In the genomic region with DNA sequence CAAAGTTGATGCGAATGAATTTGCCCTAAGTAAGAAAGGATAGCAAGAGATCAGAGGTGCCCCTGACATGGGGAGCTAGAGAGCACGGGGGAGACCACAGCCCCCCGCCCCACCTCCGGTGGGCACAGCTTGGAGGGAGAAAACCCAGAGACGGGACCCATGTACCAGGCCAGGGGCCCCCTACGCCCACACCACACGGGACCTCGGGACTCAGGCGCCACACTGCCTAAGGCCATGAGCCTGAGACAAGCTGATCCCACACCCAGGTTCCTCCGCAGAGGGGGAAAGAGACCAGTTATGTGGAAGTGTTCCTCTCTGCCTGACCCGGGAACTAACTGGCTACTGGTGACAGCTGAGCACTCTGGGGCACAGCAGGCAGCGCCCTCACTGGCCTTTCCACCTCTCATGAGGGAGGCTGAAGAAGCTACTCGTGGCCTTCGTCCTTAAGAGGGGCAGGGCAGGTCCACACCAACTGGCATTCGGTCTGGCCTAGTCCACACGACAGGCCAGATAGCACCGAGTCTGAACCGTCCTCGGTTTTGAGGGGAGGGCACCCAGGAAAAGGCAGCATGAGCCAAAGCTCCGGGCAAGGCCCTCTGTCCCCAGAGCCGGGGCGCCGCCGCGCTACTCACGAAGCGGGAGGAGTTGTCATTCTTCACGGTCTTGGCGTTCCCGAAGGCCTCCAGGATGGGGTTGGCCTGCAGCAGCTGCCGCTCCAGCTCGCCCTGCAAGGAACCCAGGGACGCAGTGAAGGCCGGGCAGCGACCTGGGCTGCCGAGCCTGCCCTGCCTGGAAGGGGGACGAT, we compare ENCODE assay signal across 11 cellular contexts.
DNase-seq lines count a peak whose midpoint lies in the region; ATAC-seq and TF ChIP-seq lines count a peak whose summit lies in the region.
"Had no signal": no experiment of that assay in that cellular context is flagged by ENCODE, and none has a peak within 500 bp of the region (broad histone marks: within the 10 kb centered on the region; RNA-seq: fewer than 3 reads in every experiment).

No MANE protein-coding gene starts in this region.

- no peak for DNase-seq in GM23248
- DNase-seq in left lung: no peak
- DNase-seq in stomach: no peak
- DNase-seq in NCI-H187 treated with DMSO at 0.1 percent for 48 hours (lab: John Stamatoyannopoulos, UW): no peak
- DNase-seq in HUDEP-2 (lab: John Stamatoyannopoulos, UW; ENCODE audit: unreplicated experiment in 76 of 76): no peak
- DNase-seq in DMS153 (lab: John Stamatoyannopoulos, UW): no peak
- DNase-seq: cortex of kidney, mammary epithelial cell, NCI-H2227 treated with DMSO at 0.1 percent for 48 hours had no signal

- intact Hi-C loops in left lung (cut with DNase I) (loop anchor here (10.0 kb wide), 1 partner anchor 143 kb away; no protein-coding TSS in a partner anchor), stomach (cut with DNase I; ENCODE audit: low total_unique reads) (no loop called here)

- no peak overlapping the region for H3K4me3 ChIP-seq in GM23248
- no peak overlapping the region for H3K4me3 ChIP-seq in left lung
- no peak overlapping the region for H3K4me3 ChIP-seq in stomach

- H3K4me2 ChIP-seq in GM23248 (ENCODE audit: unreplicated experiment): no peak overlapping the region

- no peak for TF ChIP-seq EP300 in stomach (IDR thresholded peaks at IDR 0.05)

- peaks cover 12% of the 10 kb centered on the region for H3K4me1 Mint-ChIP-seq in activated naive CD8-positive, alpha-beta T cell (ENCODE audit: low read depth)

- TF ChIP-seq POLR2A in stomach (IDR thresholded peaks at IDR 0.05): no peak

- WGBS in GM23248 (ENCODE audit: low coverage in 1 of 2, low lambda C conversion rate in 2 of 2, missing lambda C conversion rate in 2 of 2), 2 experiments: 96% methylated on average over 32 to 37 of the region's 37 CpGs
- WGBS in stomach, 5 donors: 88 to 95% (median 91%) methylated on average over 20 to 37 of the region's 37 CpGs

- no peaks in the 10 kb centered on the region for H3K27me3 ChIP-seq in GM23248 (replicated peaks; ENCODE audit: insufficient read depth)
- no peaks in the 10 kb centered on the region for H3K27me3 ChIP-seq in left lung
- no peaks in the 10 kb centered on the region for H3K27me3 ChIP-seq in stomach

- no peaks in the 10 kb centered on the region for H3K9me2 ChIP-seq in GM23248 (ENCODE audit: insufficient read depth)

- H3K4me1 ChIP-seq in GM23248 (ENCODE audit: insufficient read depth) (peaks cover 30% of the 10 kb centered on the region), left lung (peaks cover 31 to 66% of the 10 kb centered on the region in 2 donors), stomach (peaks cover 42 to 56% (median 45%) of the 10 kb centered on the region in 4 donors)

- H4K20me1 ChIP-seq in GM23248 (ENCODE audit: insufficient read depth): no peaks in the 10 kb centered on the region

- H2AFZ ChIP-seq in GM23248: no peak overlapping the region

- H3K36me3 ChIP-seq in GM23248 (ENCODE audit: low read depth): peaks cover 63% of the 10 kb centered on the region
- H3K36me3 ChIP-seq in left lung: peaks cover 3 to 100% of the 10 kb centered on the region in 2 donors
- H3K36me3 ChIP-seq in stomach: peaks cover 90 to 100% (median 95%) of the 10 kb centered on the region in 4 donors

- H3K79me2 ChIP-seq in GM23248 (ENCODE audit: insufficient read depth): peaks cover 100% of the 10 kb centered on the region

- peaks cover 64% of the 10 kb centered on the region for H3F3A ChIP-seq in GM23248 (ENCODE audit: insufficient read depth)

- no peaks in the 10 kb centered on the region for H3K9me3 ChIP-seq in GM23248 (ENCODE audit: low read depth)
- H3K9me3 ChIP-seq in left lung: no peaks in the 10 kb centered on the region
- H3K9me3 ChIP-seq in stomach: no peaks in the 10 kb centered on the region

- H3K27me3 Mint-ChIP-seq in activated naive CD8-positive, alpha-beta T cell: no peaks in the 10 kb centered on the region

- in situ Hi-C loops in GM23248 (cut with MboI): no loop called here

- H3K27ac ChIP-seq in GM23248 (peak overlapping the region; percentile 6; the same call in 1 of the 2 replicates), left lung (peak overlapping the region; percentile 80 to 90), stomach (peak overlapping the region; percentile 10 to 100 (median 95))

- H3K27ac Mint-ChIP-seq in activated naive CD8-positive, alpha-beta T cell: peak overlapping the region; percentile 81
- H3K27ac Mint-ChIP-seq: activated T-helper 2 cell treated with anti-CD3 and anti-CD28 coated beads, Interferon-gamma antibody, Interleukin-2, Interleukin-4, amounts not matched to agents 10 μg/mL and 5 μg/mL and 100 μg/mL, durations not matched to agents 14 hours and 24 hours and 36 hours had no signal

- no peak overlapping the region for H3K9ac ChIP-seq in GM23248

- no peaks in the 10 kb centered on the region for H3K9me3 Mint-ChIP-seq in activated naive CD8-positive, alpha-beta T cell (ENCODE audit: low read depth)
- H3K9me3 Mint-ChIP-seq: activated T-helper 2 cell treated with anti-CD3 and anti-CD28 coated beads, Interferon-gamma antibody, Interleukin-2, Interleukin-4, amounts not matched to agents 10 μg/mL and 5 μg/mL and 100 μg/mL, durations not matched to agents 14 hours and 24 hours and 36 hours had no signal

- H3K4me3 Mint-ChIP-seq in activated naive CD8-positive, alpha-beta T cell: no peak overlapping the region

- peaks cover 2% of the 10 kb centered on the region for H3K36me3 Mint-ChIP-seq in activated naive CD8-positive, alpha-beta T cell

- TF ChIP-seq CTCF in left lung (IDR thresholded peaks at IDR 0.05) (no peak), stomach (IDR thresholded peaks at IDR 0.05) (no peak)

- ATAC-seq in left lung: no peak

Comparison
In these comparisons a context has a peak if more than half of its experiments do, and no peak if none do; other contexts are left out.
1. H3K27ac ChIP-seq: peak in every context shown above with its lines; median percentile 95 in stomach; 85 in left lung; 6 in GM23248.